2 cellular contexts compared by ENCODE assay signal in genomic region chr4:123555500-123556273, GRCh38.
TF ChIP-seq lines count a peak whose summit lies in the region.

No MANE protein-coding gene starts in this region.

TF ChIP-seq in A549, 52 proteins besides CTCF, POLR2A, EP300 and RAD21 (continued from another document):
- TF ChIP-seq NR3C1 (IDR thresholded peaks at IDR 0.05), result no peak
- TF ChIP-seq E2F6 (IDR thresholded peaks at IDR 0.05; ENCODE audit: borderline replicate concordance, low read depth), result no peak
- TF ChIP-seq SMC3 (IDR thresholded peaks at IDR 0.05), result peak; percentile 24; the same call in 1 of the 3 replicates
- TF ChIP-seq MYC (IDR thresholded peaks at IDR 0.05; ENCODE audit: borderline replicate concordance, low read length), result no peak

TF ChIP-seq in liver, 16 proteins besides CTCF, POLR2A, EP300 and RAD21 (continued from another document):
- peak; percentile 78 for TF ChIP-seq ZBTB33 (IDR thresholded peaks at IDR 0.05)
- peak; percentile 66 for TF ChIP-seq NR2F2 (IDR thresholded peaks at IDR 0.05)
- TF ChIP-seq, protein P1, sequence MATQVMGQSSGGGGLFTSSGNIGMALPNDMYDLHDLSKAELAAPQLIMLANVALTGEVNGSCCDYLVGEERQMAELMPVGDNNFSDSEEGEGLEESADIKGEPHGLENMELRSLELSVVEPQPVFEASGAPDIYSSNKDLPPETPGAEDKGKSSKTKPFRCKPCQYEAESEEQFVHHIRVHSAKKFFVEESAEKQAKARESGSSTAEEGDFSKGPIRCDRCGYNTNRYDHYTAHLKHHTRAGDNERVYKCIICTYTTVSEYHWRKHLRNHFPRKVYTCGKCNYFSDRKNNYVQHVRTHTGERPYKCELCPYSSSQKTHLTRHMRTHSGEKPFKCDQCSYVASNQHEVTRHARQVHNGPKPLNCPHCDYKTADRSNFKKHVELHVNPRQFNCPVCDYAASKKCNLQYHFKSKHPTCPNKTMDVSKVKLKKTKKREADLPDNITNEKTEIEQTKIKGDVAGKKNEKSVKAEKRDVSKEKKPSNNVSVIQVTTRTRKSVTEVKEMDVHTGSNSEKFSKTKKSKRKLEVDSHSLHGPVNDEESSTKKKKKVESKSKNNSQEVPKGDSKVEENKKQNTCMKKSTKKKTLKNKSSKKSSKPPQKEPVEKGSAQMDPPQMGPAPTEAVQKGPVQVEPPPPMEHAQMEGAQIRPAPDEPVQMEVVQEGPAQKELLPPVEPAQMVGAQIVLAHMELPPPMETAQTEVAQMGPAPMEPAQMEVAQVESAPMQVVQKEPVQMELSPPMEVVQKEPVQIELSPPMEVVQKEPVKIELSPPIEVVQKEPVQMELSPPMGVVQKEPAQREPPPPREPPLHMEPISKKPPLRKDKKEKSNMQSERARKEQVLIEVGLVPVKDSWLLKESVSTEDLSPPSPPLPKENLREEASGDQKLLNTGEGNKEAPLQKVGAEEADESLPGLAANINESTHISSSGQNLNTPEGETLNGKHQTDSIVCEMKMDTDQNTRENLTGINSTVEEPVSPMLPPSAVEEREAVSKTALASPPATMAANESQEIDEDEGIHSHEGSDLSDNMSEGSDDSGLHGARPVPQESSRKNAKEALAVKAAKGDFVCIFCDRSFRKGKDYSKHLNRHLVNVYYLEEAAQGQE (IDR thresholded peaks at IDR 0.05), result peak; percentile 47
- peak; percentile 65 to 81 for TF ChIP-seq JUND (IDR thresholded peaks at IDR 0.05)
- peak; percentile 73 for TF ChIP-seq MAX (IDR thresholded peaks at IDR 0.05)
- peak; percentile 75 for TF ChIP-seq YY1 (IDR thresholded peaks at IDR 0.05)
